9 cellular contexts compared by ENCODE assay signal in genomic region chr7:138478499-138478908, GRCh38. TPM values are rescaled to one million over a fixed set of nuclear protein-coding genes. Genes with fewer than 3 reads are reported as not detected.
DNase-seq lines count a peak whose midpoint lies in the region; ATAC-seq and TF ChIP-seq lines count a peak whose summit lies in the region.
"Had no signal": no experiment of that assay in that cellular context is flagged by ENCODE, and none has a peak within 500 bp of the region (broad histone marks: within the 10 kb centered on the region; RNA-seq: fewer than 3 reads in every experiment).

No MANE protein-coding gene starts in this region.

- intact Hi-C loops in CD4-positive, alpha-beta memory T cell (cut with micrococcal nuclease) = no loop called here
- intact Hi-C loops in left ventricle myocardium inferior (cut with micrococcal nuclease) = no loop called here

- H3K36me3 ChIP-seq in CD4-positive, alpha-beta memory T cell (ENCODE audit: insufficient read depth, low read length) = no peaks in the 10 kb centered on the region
- no peaks in the 10 kb centered on the region for H3K36me3 ChIP-seq in left ventricle myocardium inferior

- no peak overlapping the region for H3K4me3 ChIP-seq in CD4-positive, alpha-beta memory T cell (ENCODE audit: low read length in 2 of 2)
- no peak overlapping the region for H3K4me3 ChIP-seq in left ventricle myocardium inferior

- TF ChIP-seq CTCF in left ventricle myocardium inferior (IDR thresholded peaks at IDR 0.05; ENCODE audit: borderline replicate concordance) = no peak

- POLR2A ChIA-PET in activated CD8-positive, alpha-beta T cell treated with anti-CD3 and anti-CD28 coated beads, Interleukin-2, amount 10 ng/mL, durations not matched to agents 7 days and 5 days (lab: Charles Lee) = interaction anchor here (0.8 to 1.4 kb wide), 2 partner anchors 14 to 18 kb away, joined by 4 read pairs; partner anchors contain the start of gene TRIM24
- POLR2A ChIA-PET in CD4-positive, alpha-beta memory T cell (lab: Charles Lee; ENCODE audit: partially characterized antibody) = interaction anchor here (1.5 kb wide), 1 partner anchor 10 kb away, joined by 4 read pairs; no protein-coding TSS in a partner anchor

- ATAC-seq in GM19372 (IDR thresholded peaks at IDR 0.05; ENCODE audit: low read depth, unreplicated experiment) (peak; percentile 69), HG03103 (IDR thresholded peaks at IDR 0.05; ENCODE audit: low read depth, unreplicated experiment) (peak; percentile 59)
- ATAC-seq in activated CD8-positive, alpha-beta T cell treated with anti-CD3 and anti-CD28 coated beads, Interleukin-2, amount 10 ng/mL, durations not matched to agents 7 days and 5 days = peak; percentile 49

- H3K27ac Mint-ChIP-seq in activated CD8-positive, alpha-beta T cell treated with anti-CD3 and anti-CD28 coated beads, Interleukin-2, amount 10 ng/mL, durations not matched to agents 7 days and 5 days = no peak overlapping the region
- H3K27ac Mint-ChIP-seq in CD4-positive, alpha-beta memory T cell = peak overlapping the region in 3 of 7 donors; percentile 5 to 77 (median 21)

- no peaks in the 10 kb centered on the region for H3K9me3 Mint-ChIP-seq in activated CD8-positive, alpha-beta T cell treated with anti-CD3 and anti-CD28 coated beads, Interleukin-2, amount 10 ng/mL, durations not matched to agents 7 days and 5 days (ENCODE audit: insufficient read depth)
- H3K9me3 Mint-ChIP-seq in CD4-positive, alpha-beta memory T cell = no peaks in the 10 kb centered on the region

- no peaks in the 10 kb centered on the region for H3K9me3 ChIP-seq in CD4-positive, alpha-beta memory T cell (ENCODE audit: control insufficient read depth in 1 of 2, low read length in 2 of 2)
- H3K9me3 ChIP-seq in left ventricle myocardium inferior (replicated peaks) = no peaks in the 10 kb centered on the region

- peaks cover 3% of the 10 kb centered on the region for H3K36me3 Mint-ChIP-seq in activated CD8-positive, alpha-beta T cell treated with anti-CD3 and anti-CD28 coated beads, Interleukin-2, amount 10 ng/mL, durations not matched to agents 7 days and 5 days (ENCODE audit: low read depth)
- no peaks in the 10 kb centered on the region for H3K36me3 Mint-ChIP-seq in CD4-positive, alpha-beta memory T cell

- no peak overlapping the region for H3K4me3 Mint-ChIP-seq in activated CD8-positive, alpha-beta T cell treated with anti-CD3 and anti-CD28 coated beads, Interleukin-2, amount 10 ng/mL, durations not matched to agents 7 days and 5 days
- H3K4me3 Mint-ChIP-seq in CD4-positive, alpha-beta memory T cell = peak overlapping the region in 3 of 8 donors; percentile 20 to 37 (median 26)

- peaks cover 38% of the 10 kb centered on the region for H3K4me1 Mint-ChIP-seq in activated CD8-positive, alpha-beta T cell treated with anti-CD3 and anti-CD28 coated beads, Interleukin-2, amount 10 ng/mL, durations not matched to agents 7 days and 5 days (ENCODE audit: low read depth)
- H3K4me1 Mint-ChIP-seq in CD4-positive, alpha-beta memory T cell = peaks cover 48 to 79% (median 59%) of the 10 kb centered on the region in 4 donors

- no peak overlapping the region for H3K27ac ChIP-seq in CD4-positive, alpha-beta memory T cell (ENCODE audit: low read depth, low read length)
- no peak overlapping the region for H3K27ac ChIP-seq in left ventricle myocardium inferior (replicated peaks)

- CTCF ChIA-PET in activated CD8-positive, alpha-beta T cell treated with anti-CD3 and anti-CD28 coated beads, Interleukin-2, amount 10 ng/mL, durations not matched to agents 7 days and 5 days (lab: Charles Lee) = interaction anchor here (1.2 to 2.4 kb wide), 3 partner anchors 12 to 260 kb away, joined by 4 to 7 read pairs (median 6); partner anchors contain the start of gene TRIM24
- CTCF ChIA-PET in CD4-positive, alpha-beta memory T cell (lab: Charles Lee; ENCODE audit: partially characterized antibody) = interaction anchor here (1.5 kb wide), 1 partner anchor 9 kb away, joined by 4 read pairs; no protein-coding TSS in a partner anchor

- no peaks in the 10 kb centered on the region for H3K27me3 Mint-ChIP-seq in activated CD8-positive, alpha-beta T cell treated with anti-CD3 and anti-CD28 coated beads, Interleukin-2, amount 10 ng/mL, durations not matched to agents 7 days and 5 days (ENCODE audit: low read depth)
- no peaks in the 10 kb centered on the region for H3K27me3 Mint-ChIP-seq in CD4-positive, alpha-beta memory T cell

- DNase-seq in COLO668 (lab: John Stamatoyannopoulos, UW; ENCODE audit: unreplicated experiment) (peak; percentile 35), NCI-H2171 (lab: John Stamatoyannopoulos, UW) (no peak), NCI-H2081 treated with DMSO at 0.1 percent for 48 hours (lab: John Stamatoyannopoulos, UW) (no peak), left ventricle myocardium inferior (no peak)
- DNase-seq in activated CD8-positive, alpha-beta T cell treated with anti-CD3 and anti-CD28 coated beads, Interleukin-2, amount 10 ng/mL, durations not matched to agents 7 days and 5 days = no peak
- DNase-seq in CD4-positive, alpha-beta memory T cell = no peak
- DNase-seq: NCI-H1105 treated with DMSO at 0.1 percent for 48 hours had no signal

- peaks cover 36% of the 10 kb centered on the region for H3K4me1 ChIP-seq in CD4-positive, alpha-beta memory T cell (ENCODE audit: insufficient read depth, low read length)
- peaks cover 25% of the 10 kb centered on the region for H3K4me1 ChIP-seq in left ventricle myocardium inferior

- no peaks in the 10 kb centered on the region for H3K27me3 ChIP-seq in CD4-positive, alpha-beta memory T cell (ENCODE audit: insufficient read depth, low read length)
- H3K27me3 ChIP-seq in left ventricle myocardium inferior (ENCODE audit: low read depth) = no peaks in the 10 kb centered on the region

RNA-seq across cellular contexts. Expression of gene TRIM24, which starts 18.4 kb away (rescaled TPM):
- 10 to 100 TPM; 26.1 to 26.2 TPM for total RNA-seq in activated CD8-positive, alpha-beta T cell treated with anti-CD3 and anti-CD28 coated beads, Interleukin-2, amount 10 ng/mL, durations not matched to agents 7 days and 5 days
- 10 to 100 TPM; 15.0 to 15.2 TPM for total RNA-seq in CD4-positive, alpha-beta memory T cell
- polyA plus RNA-seq in CD4-positive, alpha-beta memory T cell = 1 to 10 TPM; 3.1 to 9.9 TPM
- total RNA-seq in left ventricle myocardium inferior = 18.8 TPM
